ENCODE assay signal across 11 cellular contexts in the genomic region with DNA sequence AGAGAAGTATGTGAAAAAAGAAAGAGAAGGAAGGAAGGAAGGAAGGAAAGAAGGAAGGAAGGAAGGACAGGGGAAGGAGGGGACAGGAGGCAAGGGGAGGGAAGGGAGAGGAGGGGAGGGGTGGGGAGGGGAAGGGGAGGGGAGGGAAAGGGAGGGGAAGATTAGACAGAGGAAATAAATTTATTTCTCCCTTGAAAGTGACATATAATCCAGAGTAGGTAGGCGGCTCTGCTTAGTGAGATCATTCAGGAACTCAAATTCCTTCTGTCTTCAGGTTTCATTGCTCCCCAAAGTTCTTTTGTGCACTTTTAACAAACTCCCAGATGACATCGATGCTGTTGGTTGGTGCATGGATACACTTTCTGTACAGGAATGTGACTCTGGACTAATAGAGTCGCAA.
"Had no signal": no experiment of that assay in that cellular context is flagged by ENCODE, and none has a peak within 500 bp of the region (broad histone marks: within the 10 kb centered on the region; RNA-seq: fewer than 3 reads in every experiment).

No MANE protein-coding gene starts in this region.

- H3K4me3 ChIP-seq: GM23248, GM23338, HAP-1 had no signal

- ATAC-seq: GM23338, HCT116 had no signal

- H3K9me3 ChIP-seq: HAP-1 had no signal

- H3K4me2 ChIP-seq: GM23338 had no signal

- H3K36me3 ChIP-seq: HAP-1 had no signal

- DNase-seq: GM23248, GOT3, H7, H9, HCEC 1CT, HFFc6 had no signal

- FAIRE-seq: H1, H54 had no signal

- H2AFZ ChIP-seq: GM23248, GM23338 had no signal

- H3K9ac ChIP-seq: GM23248 had no signal

- H3K27ac ChIP-seq: GM23248 had no signal
